26 cellular contexts compared by ENCODE assay signal in genomic region chr12:125013816-125014442, GRCh38. TPM values are rescaled to one million over a fixed set of nuclear protein-coding genes. Genes with fewer than 3 reads are reported as not detected.
DNase-seq lines count a peak whose midpoint lies in the region; ATAC-seq and TF ChIP-seq lines count a peak whose summit lies in the region.
"Had no signal": no experiment of that assay in that cellular context is flagged by ENCODE, and none has a peak within 500 bp of the region (broad histone marks: within the 10 kb centered on the region; RNA-seq: fewer than 3 reads in every experiment).

No MANE protein-coding gene starts in this region.

- TF ChIP-seq CTCF in GM23338 (conservative IDR thresholded peaks at IDR 0.05; ENCODE audit: low read depth in 2 of 2) (peak in 1 of 2 experiments; percentile 24; a peak in 1 of 4 replicates), OCI-LY7 (conservative IDR thresholded peaks at IDR 0.05; ENCODE audit: low read length) (no peak), glutamatergic neuron (IDR thresholded peaks at IDR 0.05; ENCODE audit: partially characterized antibody, unreplicated experiment) (no peak)

- H3K36me3 Mint-ChIP-seq in GM23338 (ENCODE audit: low read depth) (peaks cover 32% of the 10 kb centered on the region), glutamatergic neuron (ENCODE audit: unreplicated experiment) (peaks cover 4% of the 10 kb centered on the region)

- H3K4me2 ChIP-seq in GM23338 (no peak overlapping the region), OCI-LY7 (ENCODE audit: low read length) (no peak overlapping the region)

- no peaks in the 10 kb centered on the region for H3K4me1 Mint-ChIP-seq in GM23338
- H3K4me1 Mint-ChIP-seq in glutamatergic neuron (ENCODE audit: low read depth, unreplicated experiment), result peaks cover 10% of the 10 kb centered on the region
- H3K4me1 Mint-ChIP-seq: activated naive CD8-positive, alpha-beta T cell treated with anti-CD3 and anti-CD28 coated beads, Interleukin-2, amount 50 U/mL, for 24 hours had no signal

- H2AFZ ChIP-seq in GM23338 (no peak overlapping the region), OCI-LY7 (ENCODE audit: low read length) (no peak overlapping the region)

- 85% methylated on average over 14 of the region's 14 CpGs for WGBS in right cardiac atrium

- no peaks in the 10 kb centered on the region for H3K9me3 ChIP-seq in OCI-LY7 (ENCODE audit: low read length)
- H3K9me3 ChIP-seq in right cardiac atrium (ENCODE audit: control insufficient read depth, low read length), result no peaks in the 10 kb centered on the region
- H3K9me3 ChIP-seq: left ventricle myocardium inferior, Peyer's patch, uterus had no signal

- POLR2A ChIA-PET in OCI-LY7 (lab: Charles Lee), result interaction anchor here (1.0 to 1.5 kb wide), 3 partner anchors 8 to 20 kb away, joined by 3 to 8 read pairs (median 3); no protein-coding TSS in a partner anchor

- H3K79me2 ChIP-seq in GM23338 (replicated peaks; ENCODE audit: insufficient read depth) (peaks cover 18% of the 10 kb centered on the region), OCI-LY7 (ENCODE audit: insufficient read depth, low read depth, low read length) (peaks cover 51% of the 10 kb centered on the region)

- peak; percentile 38 for ATAC-seq in GM23338
- no peak for ATAC-seq in GM21367 (IDR thresholded peaks at IDR 0.05; ENCODE audit: unreplicated experiment)
- no peak for ATAC-seq in right cardiac atrium
- ATAC-seq: activated CD8-positive, alpha-beta T cell treated with anti-CD3 and anti-CD28 coated beads, Interleukin-2, amount 10 ng/mL, durations not matched to agents 7 days and 5 days; activated naive CD8-positive, alpha-beta T cell treated with anti-CD3 and anti-CD28 coated beads, Interleukin-2, amount 50 U/mL, for 24 hours had no signal

- intact Hi-C loops in OCI-LY7 (cut with micrococcal nuclease; ENCODE audit: unreplicated experiment) (no loop called here), right cardiac atrium (cut with DNase I) (no loop called here)

- H3K4me3 Mint-ChIP-seq in GM23338 (no peak overlapping the region), glutamatergic neuron (ENCODE audit: unreplicated experiment) (no peak overlapping the region)
- H3K4me3 Mint-ChIP-seq: activated CD8-positive, alpha-beta T cell treated with anti-CD3 and anti-CD28 coated beads, Interleukin-2, amount 10 ng/mL, durations not matched to agents 7 days and 5 days; activated naive CD8-positive, alpha-beta T cell treated with anti-CD3 and anti-CD28 coated beads, Interleukin-2, amount 50 U/mL, for 24 hours; HFFc6; T-helper 1 cell treated with Interleukin-12 subunit alpha and Interleukin-12 subunit beta and Interleukin-4 antibody, amounts not matched to agents 30 μg/mL and 1 μg/mL, for 36 hours had no signal

- no peaks in the 10 kb centered on the region for H3K9me3 Mint-ChIP-seq in GM23338
- H3K9me3 Mint-ChIP-seq in glutamatergic neuron (ENCODE audit: unreplicated experiment), result no peaks in the 10 kb centered on the region
- H3K9me3 Mint-ChIP-seq: activated naive CD8-positive, alpha-beta T cell treated with anti-CD3 and anti-CD28 coated beads, Interleukin-2, amount 50 U/mL, for 24 hours; HFFc6; T-helper 1 cell treated with Interleukin-12 subunit alpha and Interleukin-12 subunit beta and Interleukin-4 antibody, amounts not matched to agents 30 μg/mL and 1 μg/mL, for 36 hours had no signal

- H3F3A ChIP-seq in GM23338 (replicated peaks; ENCODE audit: low read depth), result no peaks in the 10 kb centered on the region

- peaks cover 4% of the 10 kb centered on the region for H3K27me3 Mint-ChIP-seq in GM23338 (ENCODE audit: insufficient read depth, low read depth, poor library complexity)
- peaks cover 1% of the 10 kb centered on the region for H3K27me3 Mint-ChIP-seq in glutamatergic neuron (ENCODE audit: unreplicated experiment)
- H3K27me3 Mint-ChIP-seq: activated naive CD8-positive, alpha-beta T cell treated with anti-CD3 and anti-CD28 coated beads, Interleukin-2, amount 50 U/mL, for 24 hours; progenitor cell of endocrine pancreas had no signal

- H3K36me3 ChIP-seq in GM23338 (ENCODE audit: insufficient read depth), result peaks cover 5% of the 10 kb centered on the region; the same call in 1 of the 2 replicates
- peaks cover 92% of the 10 kb centered on the region for H3K36me3 ChIP-seq in OCI-LY7 (ENCODE audit: insufficient read depth, low read length)
- H3K36me3 ChIP-seq: uterus had no signal

- H3K27ac Mint-ChIP-seq in GM23338, result no peak overlapping the region
- H3K27ac Mint-ChIP-seq in glutamatergic neuron (ENCODE audit: unreplicated experiment), result no peak overlapping the region
- H3K27ac Mint-ChIP-seq: activated CD8-positive, alpha-beta T cell treated with anti-CD3 and anti-CD28 coated beads, Interleukin-2, amount 10 ng/mL, durations not matched to agents 7 days and 5 days; activated naive CD8-positive, alpha-beta T cell treated with anti-CD3 and anti-CD28 coated beads, Interleukin-2, amount 50 U/mL, for 24 hours; HFFc6; progenitor cell of endocrine pancreas; T-helper 1 cell treated with Interleukin-12 subunit alpha and Interleukin-12 subunit beta and Interleukin-4 antibody, amounts not matched to agents 30 μg/mL and 1 μg/mL, for 36 hours had no signal

- H3K27me3 ChIP-seq in GM23338 (ENCODE audit: insufficient read depth) (no peaks in the 10 kb centered on the region), right cardiac atrium (ENCODE audit: control insufficient read depth, insufficient read depth) (no peaks in the 10 kb centered on the region)
- H3K27me3 ChIP-seq: Peyer's patch, uterus had no signal

- CTCF ChIA-PET in OCI-LY7 (lab: Charles Lee; ENCODE audit: unreplicated experiment), result interaction anchor here (1.4 kb wide), 1 partner anchor 13 kb away, joined by 5 read pairs; no protein-coding TSS in a partner anchor

- H3K9me2 ChIP-seq in GM23338 (ENCODE audit: insufficient read depth) (no peaks in the 10 kb centered on the region), OCI-LY7 (ENCODE audit: insufficient read depth, low read length) (no peaks in the 10 kb centered on the region)

- no peaks in the 10 kb centered on the region for H3K4me1 ChIP-seq in GM23338 (ENCODE audit: insufficient read depth)
- H3K4me1 ChIP-seq in OCI-LY7 (ENCODE audit: insufficient read depth, low read length, poor library complexity, severe bottlenecking), result peaks cover 10% of the 10 kb centered on the region
- no peaks in the 10 kb centered on the region for H3K4me1 ChIP-seq in right cardiac atrium (ENCODE audit: control insufficient read depth, insufficient read depth, low read length)
- H3K4me1 ChIP-seq: left ventricle myocardium inferior, Peyer's patch, uterus had no signal

- H3K27ac ChIP-seq in GM23338 (ENCODE audit: low read depth), result no peak overlapping the region
- peak overlapping the region; percentile 2 for H3K27ac ChIP-seq in OCI-LY7 (ENCODE audit: low read depth, low read length, poor library complexity, severe bottlenecking)
- no peak overlapping the region for H3K27ac ChIP-seq in right cardiac atrium (ENCODE audit: low read length)
- H3K27ac ChIP-seq: epithelial cell of prostate, left ventricle myocardium inferior, Peyer's patch, uterus had no signal

- peak; percentile 33 for DNase-seq in GM23338 (ENCODE audit: low spot score)
- DNase-seq in OCI-LY7 (ENCODE audit: low spot score), result no peak
- peak; percentile 36 for DNase-seq in glutamatergic neuron
- peak; percentile 12 for DNase-seq in retina
- no peak for DNase-seq in activated effector memory CD4-positive, alpha-beta T cell treated with anti-CD3 and anti-CD28 coated beads, Interleukin-2, amount 50 U/mL, for 16 hours
- no peak for DNase-seq in right cardiac atrium
- DNase-seq: activated CD8-positive, alpha-beta T cell treated with anti-CD3 and anti-CD28 coated beads, Interleukin-2, amount 10 ng/mL, durations not matched to agents 7 days and 5 days; activated effector memory CD4-positive, alpha-beta T cell treated with Interleukin-2 at 50 U/mL for 16 hours; activated naive CD8-positive, alpha-beta T cell treated with anti-CD3 and anti-CD28 coated beads, Interleukin-2, amount 50 U/mL, for 24 hours; activated T-cell treated with anti-CD3 and anti-CD28 coated beads for 4 hours; C1 segment of cervical spinal cord; Calu3; EL; HFFc6; IMR-90; left ventricle myocardium inferior; NCI-H1417; NCI-H524; NK-92 treated with Interleukin-12 subunit alpha and Interleukin-12 subunit beta, amount 100 ng/mL, for 24 hours; stimulated activated CD4-positive, alpha-beta T cell treated with anti-CD3 and anti-CD28 coated beads, Interleukin-1b, Interleukin-23, amount 100 ng/mL, for 48 hours; uterus had no signal

- BruUV-seq in OCI-LY7 (replicated peaks; lab: Mats Ljungman, UMichigan), result no TSS peak

- H3K4me3 ChIP-seq in GM23338, result no peak overlapping the region
- no peak overlapping the region for H3K4me3 ChIP-seq in OCI-LY7 (ENCODE audit: low read depth, low read length, poor library complexity, severe bottlenecking)
- no peak overlapping the region for H3K4me3 ChIP-seq in right cardiac atrium (ENCODE audit: low read length)
- H3K4me3 ChIP-seq: left ventricle myocardium inferior, Peyer's patch, uterus had no signal

- H4K20me1 ChIP-seq in GM23338 (replicated peaks; ENCODE audit: insufficient read depth) (peaks cover 10% of the 10 kb centered on the region), OCI-LY7 (ENCODE audit: insufficient read depth, low read length) (peaks cover 12% of the 10 kb centered on the region; the same call in 1 of the 2 replicates)

TF ChIP-seq in GM23338, 12 proteins besides CTCF, POLR2A, EP300 and RAD21 (continues in another document):
- TF ChIP-seq POLR2AphosphoS5 (IDR thresholded peaks at IDR 0.05; ENCODE audit: low read depth) (no peak), JUNB (IDR thresholded peaks at IDR 0.05; ENCODE audit: unreplicated experiment) (no peak), NANOG (IDR thresholded peaks at IDR 0.05; ENCODE audit: borderline replicate concordance) (no peak)

RNA-seq across cellular contexts. Expression of gene BRI3BP, which starts 20.5 kb away (rescaled TPM):
- total RNA-seq in GM23338 (2014; rRNA removed; shearing (Covaris generic)), result 10.7 and 12.6 TPM in 2 replicates
- polyA plus RNA-seq in GM23338 (2016; fragmentation: Nextera tagmentation; extraction: Ambion mirVana), result 5.8 and 7.5 TPM in 2 replicates
- total RNA-seq in OCI-LY7 (2014; rRNA removed; shearing (Covaris generic)), result 62.6 and 73.4 TPM in 2 replicates
- 118 and 120 TPM in 2 replicates for total RNA-seq in OCI-LY7 (2022)
- 1.5 TPM for total RNA-seq in glutamatergic neuron (ENCODE audit: unreplicated experiment)
- 1 to 10 TPM; 3.8 to 6.1 (median 4.0) TPM for total RNA-seq in right cardiac atrium
- 1.4 TPM for polyA plus RNA-seq in right cardiac atrium

RNA-seq across cellular contexts. Expression of gene DHX37, which starts 25.0 kb away (rescaled TPM):
- total RNA-seq in GM23338 (2014; rRNA removed; shearing (Covaris generic)), result 52.9 and 61.5 TPM in 2 replicates
- 16.0 and 17.4 TPM in 2 replicates for polyA plus RNA-seq in GM23338 (2016; fragmentation: Nextera tagmentation; extraction: Ambion mirVana)
- 32.0 and 34.2 TPM in 2 replicates for total RNA-seq in OCI-LY7 (2014; rRNA removed; shearing (Covaris generic))
- 25.2 and 34.5 TPM in 2 replicates for total RNA-seq in OCI-LY7 (2022)
- total RNA-seq in glutamatergic neuron (ENCODE audit: unreplicated experiment), result 9.8 TPM
- 1 to 10 TPM; 5.8 to 9.4 (median 7.8) TPM for total RNA-seq in right cardiac atrium
- polyA plus RNA-seq in right cardiac atrium, result 3.9 TPM

RNA-seq across cellular contexts. Expression of gene AACS, which starts 51.3 kb away (rescaled TPM):
- 64.4 and 64.5 TPM in 2 replicates for total RNA-seq in GM23338 (2014; rRNA removed; shearing (Covaris generic))
- polyA plus RNA-seq in GM23338 (2016; fragmentation: Nextera tagmentation; extraction: Ambion mirVana), result 31.1 and 33.0 TPM in 2 replicates
- 10.2 and 12.0 TPM in 2 replicates for total RNA-seq in OCI-LY7 (2014; rRNA removed; shearing (Covaris generic))
- 24.6 and 26.3 TPM in 2 replicates for total RNA-seq in OCI-LY7 (2022)
- total RNA-seq in glutamatergic neuron (ENCODE audit: unreplicated experiment), result 59.3 TPM
- 10 to 100 TPM; 11.2 to 12.4 (median 11.7) TPM for total RNA-seq in right cardiac atrium
- polyA plus RNA-seq in right cardiac atrium, result 11.1 TPM

Comparison
In these comparisons a context has a peak if more than half of its experiments do, and no peak if none do; other contexts are left out.
1. DNase-seq: peak in GM23338 (single experiment), glutamatergic neuron (single experiment) and retina (single experiment); none in OCI-LY7 (single experiment), activated effector memory CD4-positive, alpha-beta T cell treated with anti-CD3 and anti-CD28 coated beads, Interleukin-2, amount 50 U/mL, for 16 hours (single experiment) and right cardiac atrium (0 of 3).